Comparison of ENCODE assay signal across 25 cellular contexts in the genomic region with DNA sequence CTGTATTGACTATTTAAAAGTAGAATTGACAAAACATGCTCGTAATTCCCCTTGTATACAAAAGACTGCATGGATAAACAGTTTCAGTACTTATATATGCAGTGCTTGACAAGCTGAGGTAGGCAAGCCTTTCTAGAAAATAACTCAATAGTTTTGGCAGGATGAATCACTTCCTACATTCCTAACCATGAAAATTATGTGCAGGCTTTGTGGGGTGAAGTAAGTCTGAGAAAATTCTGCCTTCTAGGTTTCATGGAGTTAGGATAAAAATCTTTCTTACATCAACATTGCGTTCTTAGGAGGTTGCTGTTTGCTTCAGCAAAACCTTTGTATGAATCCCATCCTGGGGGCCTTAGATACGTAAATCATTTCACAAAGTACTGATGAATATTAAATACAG.
DNase-seq lines count a peak whose midpoint lies in the region; ATAC-seq, FAIRE-seq and TF ChIP-seq lines count a peak whose summit lies in the region.
"Had no signal": no experiment of that assay in that cellular context is flagged by ENCODE, and none has a peak within 500 bp of the region (broad histone marks: within the 10 kb centered on the region; RNA-seq: fewer than 3 reads in every experiment).

No MANE protein-coding gene starts in this region.

- DNase-seq in ELR (ENCODE audit: low read depth): peak; percentile 4
- peak; percentile 14 for DNase-seq in MV-4-11 (lab: John Stamatoyannopoulos, UW)
- DNase-seq in bronchial epithelial cell (ENCODE audit: low read depth): peak; percentile 9
- no peak for DNase-seq in NCI-H1092 treated with DMSO at 0.1 percent for 48 hours (lab: John Stamatoyannopoulos, UW)
- no peak for DNase-seq in inferior parietal cortex (ENCODE audit: extremely low spot score)
- DNase-seq in kidney glomerular epithelial cell (lab: John Stamatoyannopoulos, UW): no peak
- no peak for DNase-seq in sciatic nerve (ENCODE audit: low spot score)
- DNase-seq: activated CD8-positive, alpha-beta memory T cell treated with anti-CD3 and anti-CD28 coated beads, Interleukin-2, amount 50 U/mL, for 48 hours; activated gamma-delta T cell treated with Interleukin-2 at 50 U/mL for 16 hours; amniotic stem cell; cerebellar nuclear complex; COR-L47; effector CD8-positive, alpha-beta T cell; Kasumi-1; NCI-H1436 treated with DMSO at 0.1 percent for 48 hours; right cardiac atrium; stimulated activated naive CD8-positive, alpha-beta T cell treated with anti-CD3 and anti-CD28 coated beads, Interleukin-15, Interleukin-2, amounts not matched to agents 100 U/mL and 50 U/mL, for 24 hours; T-cell had no signal

- ATAC-seq in sciatic nerve: no peak
- ATAC-seq: esophagus mucosa; Panc1; right cardiac atrium; stimulated activated naive CD8-positive, alpha-beta T cell treated with anti-CD3 and anti-CD28 coated beads, Interleukin-15, Interleukin-2, amounts not matched to agents 100 U/mL and 50 U/mL, for 24 hours; T-cell had no signal

- no peaks in the 10 kb centered on the region for H3K27me3 ChIP-seq in bronchial epithelial cell (ENCODE audit: control insufficient read depth, insufficient read depth, low read length)
- H3K27me3 ChIP-seq: tibial nerve had no signal

- no peak for TF ChIP-seq CTCF in bronchial epithelial cell (IDR thresholded peaks at IDR 0.05; ENCODE audit: insufficient read depth, low read length, severe bottlenecking)

- H3K4me3 ChIP-seq in bronchial epithelial cell (ENCODE audit: low read depth, low read length) (no peak overlapping the region), mesodermal cell (ENCODE audit: extremely low read depth, insufficient read depth, low read length, poor library complexity, severe bottlenecking) (no peak overlapping the region)
- H3K4me3 ChIP-seq: lung, tibial nerve had no signal

- peaks cover 6% of the 10 kb centered on the region for H3K4me1 ChIP-seq in mesodermal cell (ENCODE audit: control insufficient read depth, insufficient read depth, low read length, poor library complexity, severe bottlenecking)
- H3K4me1 ChIP-seq: tibial nerve had no signal

- no peak for FAIRE-seq in bronchial epithelial cell (lab: Jason Lieb, UNC)
- FAIRE-seq: GM18507 had no signal

- no peaks in the 10 kb centered on the region for H3K9me3 ChIP-seq in mesodermal cell (ENCODE audit: control insufficient read depth, low read length)
- H3K9me3 ChIP-seq: tibial nerve had no signal

- WGBS in mesodermal cell (ENCODE audit: insufficient coverage in 2 of 2), 2 experiments: no CpG with 5 or more reads among the region's 3 CpGs

- H3K27ac ChIP-seq in mesodermal cell (ENCODE audit: low read depth, low read length, severe bottlenecking): peak overlapping the region; percentile 25
- H3K27ac ChIP-seq: tibial nerve, VCaP had no signal

- no peaks in the 10 kb centered on the region for H3K36me3 ChIP-seq in bronchial epithelial cell (ENCODE audit: control insufficient read depth, insufficient read depth, low read length)
- no peaks in the 10 kb centered on the region for H3K36me3 ChIP-seq in mesodermal cell (ENCODE audit: control insufficient read depth, insufficient read depth, low read length)
- H3K36me3 ChIP-seq: tibial nerve had no signal

- intact Hi-C loops in sciatic nerve (cut with DNase I): no loop called here

Comparison
In these comparisons a context has a peak if more than half of its experiments do, and no peak if none do; other contexts are left out.
1. DNase-seq: peak in ELR (single experiment), MV-4-11 (single experiment) and bronchial epithelial cell (single experiment); none in NCI-H1092 treated with DMSO at 0.1 percent for 48 hours (single experiment), inferior parietal cortex (single experiment), kidney glomerular epithelial cell (single experiment) and sciatic nerve (single experiment).